22 cellular contexts compared by ENCODE assay signal in genomic region chr15:61099030-61099800, GRCh38.
DNase-seq lines count a peak whose midpoint lies in the region; ATAC-seq and TF ChIP-seq lines count a peak whose summit lies in the region.
"Had no signal": no experiment of that assay in that cellular context is flagged by ENCODE, and none has a peak within 500 bp of the region (broad histone marks: within the 10 kb centered on the region; RNA-seq: fewer than 3 reads in every experiment).

No MANE protein-coding gene starts in this region.

- H4K20me1 ChIP-seq in osteoblast (ENCODE audit: insufficient read depth, low read length) = peaks cover 4% of the 10 kb centered on the region
- H4K20me1 ChIP-seq: BLaER1 had no signal

- DNase-seq in EL = peak; percentile 33
- peak; percentile 35 for DNase-seq in NCI-H526 treated with DMSO at 0.1 percent for 48 hours (lab: John Stamatoyannopoulos, UW)
- DNase-seq in choroid plexus epithelial cell (ENCODE audit: low read depth) = peak; percentile 13
- DNase-seq in osteoblast (ENCODE audit: insufficient read length, low spot score, missing footprints) = peak; percentile 45
- no peak for DNase-seq in NCI-H748 treated with DMSO at 0.1 percent for 48 hours (lab: John Stamatoyannopoulos, UW)
- DNase-seq in psoas muscle = no peak
- no peak for DNase-seq in GDM1 (lab: John Stamatoyannopoulos, UW)
- DNase-seq: activated CD4-positive, CD25-positive, alpha-beta regulatory T cell treated with anti-CD3 and anti-CD28 coated beads, Interleukin-2, amount 50 U/mL, for 72 hours; activated CD8-positive, alpha-beta T cell treated with anti-CD3 and anti-CD28 coated beads, Interleukin-2, amount 10 ng/mL, durations not matched to agents 7 days and 5 days; activated naive CD4-positive, alpha-beta T cell treated with Interleukin-2 at 50 U/mL for 16 hours; activated T-cell treated with anti-CD3 and anti-CD28 coated beads, Interleukin-2, amount 50 U/mL, for 4 hours; aorta; head of caudate nucleus; KG1; NCI-H1092 treated with DMSO at 0.1 percent for 48 hours; NCI-H2081 treated with DMSO at 0.1 percent for 48 hours; spleen; stimulated activated CD4-positive, alpha-beta T cell treated with anti-CD3 and anti-CD28 coated beads, Interleukin-4, amount 100 ng/mL, for 4 hours; T1000 had no signal

- ATAC-seq in HG02623 (IDR thresholded peaks at IDR 0.05; ENCODE audit: unreplicated experiment) = no peak
- no peak for ATAC-seq in psoas muscle
- ATAC-seq: activated CD8-positive, alpha-beta T cell treated with anti-CD3 and anti-CD28 coated beads, Interleukin-2, amount 10 ng/mL, durations not matched to agents 7 days and 5 days; activated T-cell treated with anti-CD3 and anti-CD28 coated beads, Interleukin-2, amount 50 U/mL, for 4 hours; left lobe of liver had no signal

- peaks cover 5% of the 10 kb centered on the region for H3K4me1 ChIP-seq in osteoblast (ENCODE audit: insufficient read depth, low read length)
- peaks cover 37% of the 10 kb centered on the region for H3K4me1 ChIP-seq in psoas muscle
- H3K4me1 ChIP-seq: BLaER1, spleen had no signal

- TF ChIP-seq CTCF in choroid plexus epithelial cell (conservative IDR thresholded peaks at IDR 0.05; ENCODE audit: low read depth, low read length) (no peak), osteoblast (IDR thresholded peaks at IDR 0.05; ENCODE audit: extremely low read depth, low read depth, low read length) (no peak), psoas muscle (IDR thresholded peaks at IDR 0.05) (no peak)

- no peak overlapping the region for H3K27ac ChIP-seq in osteoblast (ENCODE audit: low read depth, low read length)
- H3K27ac ChIP-seq in psoas muscle = no peak overlapping the region
- H3K27ac ChIP-seq: BLaER1, spleen had no signal

- H3K4me2 ChIP-seq in osteoblast (ENCODE audit: insufficient read depth, low read length) = no peak overlapping the region
- H3K4me2 ChIP-seq: BLaER1 had no signal

- intact Hi-C loops in psoas muscle (cut with DNase I) = no loop called here

- no peaks in the 10 kb centered on the region for H3K79me2 ChIP-seq in osteoblast (ENCODE audit: insufficient read depth, low read length)

- H3K4me3 ChIP-seq in choroid plexus epithelial cell (ENCODE audit: low read depth, low read length) (no peak overlapping the region), osteoblast (ENCODE audit: insufficient read depth, low read length) (no peak overlapping the region), psoas muscle (no peak overlapping the region)
- H3K4me3 ChIP-seq: BLaER1, spleen had no signal

- H3K27me3 ChIP-seq in osteoblast (ENCODE audit: insufficient read depth, low read length) = no peaks in the 10 kb centered on the region
- H3K27me3 ChIP-seq in psoas muscle (ENCODE audit: insufficient read depth in 3 of 3, low read length in 2 of 3) = no peaks in the 10 kb centered on the region
- H3K27me3 ChIP-seq: BLaER1 had no signal

- 95 to 96% (median 95%) methylated on average over 8 of the region's 8 CpGs for WGBS in psoas muscle, 3 donors

- H2AFZ ChIP-seq in osteoblast (ENCODE audit: low read length) = no peak overlapping the region

- H3K36me3 ChIP-seq in osteoblast (ENCODE audit: insufficient read depth, low read length) (no peaks in the 10 kb centered on the region), psoas muscle (ENCODE audit: insufficient read depth in 1 of 2, low read depth in 1 of 2) (no peaks in the 10 kb centered on the region)
- H3K36me3 ChIP-seq: BLaER1, spleen had no signal

- no peaks in the 10 kb centered on the region for H3K9me3 ChIP-seq in osteoblast (ENCODE audit: low read depth, low read length)
- H3K9me3 ChIP-seq in psoas muscle = no peaks in the 10 kb centered on the region
- H3K9me3 ChIP-seq: BLaER1, spleen had no signal

Comparison
In these comparisons a context has a peak if more than half of its experiments do, and no peak if none do; other contexts are left out.
1. DNase-seq: peak in EL (single experiment), NCI-H526 treated with DMSO at 0.1 percent for 48 hours (single experiment), choroid plexus epithelial cell (single experiment) and osteoblast (single experiment); none in NCI-H748 treated with DMSO at 0.1 percent for 48 hours (single experiment), psoas muscle (0 of 2) and GDM1 (single experiment).